1 cellular context compared by ENCODE assay signal in the genomic region with DNA sequence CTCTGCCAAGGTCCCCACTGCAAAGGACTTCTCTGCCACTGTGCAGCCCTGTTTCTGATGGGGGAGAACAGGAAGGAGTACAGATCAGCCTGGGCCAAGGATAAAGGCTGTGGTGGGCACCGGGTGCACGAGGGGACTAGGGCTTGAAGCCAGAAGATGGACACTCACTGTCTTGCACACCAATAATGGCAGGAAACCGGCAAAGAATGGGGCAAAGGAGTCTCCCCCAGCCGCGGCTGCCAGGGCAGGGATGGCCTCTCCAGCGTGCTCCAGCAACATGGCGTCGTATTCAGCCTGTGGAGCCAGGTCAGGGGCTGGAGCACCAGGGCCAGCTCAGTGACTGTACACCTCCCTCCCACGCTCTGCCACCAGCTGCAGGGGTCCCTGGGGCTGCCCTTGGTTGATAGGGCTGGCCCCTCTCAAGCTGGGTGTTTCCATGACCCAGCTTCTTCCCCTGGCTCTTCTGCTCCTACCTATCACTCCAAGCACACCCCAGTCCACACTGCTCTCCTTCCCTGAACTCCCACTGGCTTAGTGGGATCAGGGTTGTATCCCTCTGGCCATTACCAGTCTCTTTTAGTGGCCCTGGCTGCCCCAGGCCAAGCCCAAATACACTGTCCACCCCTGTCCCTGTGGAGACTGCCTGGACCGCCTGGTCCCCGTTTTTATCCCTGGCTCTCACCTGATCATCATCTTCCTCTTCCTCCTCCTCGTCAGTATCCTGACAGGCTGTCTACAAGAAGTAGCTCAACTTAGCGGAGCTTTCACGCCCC.
TF ChIP-seq lines count a peak whose summit lies in the region.

No MANE protein-coding gene starts in this region.

TF ChIP-seq in HepG2, 621 proteins besides CTCF, POLR2A, EP300 and RAD21:
- TF ChIP-seq SSRP1 (CRISPR knock-in tag; IDR thresholded peaks at IDR 0.05) (0 out of 2 replicates have a peak, but pooled peaks have one; percentile 34), RBFOX2 (IDR thresholded peaks at IDR 0.05; ENCODE audit: low read depth, low read length) (peak; percentile 47; the same call in 1 of the 2 replicates), PAF1 (CRISPR knock-in tag; IDR thresholded peaks at IDR 0.05) (peak; percentile 66; the same call in 1 of the 2 replicates), ZNF530 (CRISPR knock-in tag; IDR thresholded peaks at IDR 0.05; ENCODE audit: low read depth) (no peak), BORCS8-MEF2B (CRISPR knock-in tag; IDR thresholded peaks at IDR 0.05) (0 out of 2 replicates have a peak, but pooled peaks have one; percentile 3), SMAD1 (CRISPR knock-in tag; IDR thresholded peaks at IDR 0.05; ENCODE audit: borderline replicate concordance, low read depth) (no peak), ZNF34 (CRISPR knock-in tag; IDR thresholded peaks at IDR 0.05; ENCODE audit: borderline replicate concordance) (0 out of 2 replicates have a peak, but pooled peaks have one; percentile 15), MXD3 (CRISPR knock-in tag; IDR thresholded peaks at IDR 0.05) (0 out of 2 replicates have a peak, but pooled peaks have one; percentile 17), ZNF17 (CRISPR knock-in tag; IDR thresholded peaks at IDR 0.05) (no peak), RBM22 (optimal IDR thresholded peaks at IDR 0.05; ENCODE audit: low read length) (peak; percentile 36)
- TF ChIP-seq, protein P1, sequence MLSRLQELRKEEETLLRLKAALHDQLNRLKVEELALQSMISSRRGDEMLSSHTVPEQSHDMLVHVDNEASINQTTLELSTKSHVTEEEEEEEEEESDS (CRISPR knock-in tag; IDR thresholded peaks at IDR 0.05; ENCODE audit: borderline replicate concordance): no peak
- TF ChIP-seq, protein P2, sequence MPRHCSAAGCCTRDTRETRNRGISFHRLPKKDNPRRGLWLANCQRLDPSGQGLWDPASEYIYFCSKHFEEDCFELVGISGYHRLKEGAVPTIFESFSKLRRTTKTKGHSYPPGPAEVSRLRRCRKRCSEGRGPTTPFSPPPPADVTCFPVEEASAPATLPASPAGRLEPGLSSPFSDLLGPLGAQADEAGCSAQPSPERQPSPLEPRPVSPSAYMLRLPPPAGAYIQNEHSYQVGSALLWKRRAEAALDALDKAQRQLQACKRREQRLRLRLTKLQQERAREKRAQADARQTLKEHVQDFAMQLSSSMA (CRISPR knock-in tag; IDR thresholded peaks at IDR 0.05): 0 out of 2 replicates have a peak, but pooled peaks have one; percentile 30
